ENCODE assay signal across 31 cellular contexts in the genomic region with DNA sequence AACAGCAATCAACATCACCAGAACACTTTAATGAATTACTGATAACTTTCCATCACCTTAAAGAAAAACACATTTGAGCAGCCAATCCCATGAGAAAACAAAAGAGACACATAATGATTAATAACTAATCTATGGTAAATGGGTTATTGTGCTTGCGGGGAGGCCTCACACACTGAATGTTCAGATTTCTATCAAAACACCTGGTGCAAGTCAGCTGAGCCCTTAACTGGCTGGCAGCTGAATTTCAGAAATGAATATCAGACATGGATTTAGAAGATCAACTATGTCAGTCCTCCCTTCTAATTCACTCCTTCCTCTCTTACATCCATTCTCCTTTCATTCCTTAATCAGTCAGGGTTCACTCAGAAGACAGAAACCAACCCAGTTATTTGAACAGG.
DNase-seq lines count a peak whose midpoint lies in the region; TF ChIP-seq lines count a peak whose summit lies in the region.
"Had no signal": no experiment of that assay in that cellular context is flagged by ENCODE, and none has a peak within 500 bp of the region (broad histone marks: within the 10 kb centered on the region; RNA-seq: fewer than 3 reads in every experiment).

No MANE protein-coding gene starts in this region.

- H3K36me3 Mint-ChIP-seq in nephron (ENCODE audit: low read depth) = no peaks in the 10 kb centered on the region
- H3K36me3 Mint-ChIP-seq: CD14-positive monocyte; CD4-positive, alpha-beta memory T cell; CD4-positive, CD25-positive, alpha-beta regulatory T cell; CD8-positive, alpha-beta memory T cell; CD8-positive, alpha-beta T cell had no signal

- TF ChIP-seq CTCF in nephron (IDR thresholded peaks at IDR 0.05; ENCODE audit: unreplicated experiment in 3 of 3) = no peak

- H3K9me3 Mint-ChIP-seq in nephron = no peaks in the 10 kb centered on the region
- H3K9me3 Mint-ChIP-seq: CD4-positive, alpha-beta T cell; CD8-positive, alpha-beta T cell had no signal

- H3K4me1 ChIP-seq in SJCRH30 = peaks cover 45% of the 10 kb centered on the region
- H3K4me1 ChIP-seq: A549, Caco-2 had no signal

- no peaks in the 10 kb centered on the region for H3K27me3 ChIP-seq in SJCRH30
- H3K27me3 ChIP-seq: BE2C; BLaER1; BLaER1 treated with 17β-estradiol and CSF1 and Interleukin-3, amounts not matched to agents 10 nM and 100 nM had no signal

- H3K27ac ChIP-seq in SJCRH30 = peak overlapping the region; percentile 82
- H3K27ac ChIP-seq: 22Rv1; A549; BLaER1; BLaER1 treated with 17β-estradiol and CSF1 and Interleukin-3, amounts not matched to agents 10 nM and 100 nM; C4-2B had no signal

- no peaks in the 10 kb centered on the region for H3K9me3 ChIP-seq in SJCRH30 (replicated peaks)
- H3K9me3 ChIP-seq: A549, BE2C, BLaER1 had no signal

- H3K4me3 Mint-ChIP-seq in nephron = no peak overlapping the region
- H3K4me3 Mint-ChIP-seq: B cell; CD14-positive monocyte; CD4-positive, alpha-beta memory T cell; CD4-positive, alpha-beta T cell; CD4-positive, CD25-positive, alpha-beta regulatory T cell; CD8-positive, alpha-beta memory T cell; CD8-positive, alpha-beta T cell had no signal

- H3K4me1 Mint-ChIP-seq in nephron = peaks cover 83% of the 10 kb centered on the region
- H3K4me1 Mint-ChIP-seq: B cell; CD14-positive monocyte; CD4-positive, alpha-beta memory T cell; CD4-positive, CD25-positive, alpha-beta regulatory T cell; CD8-positive, alpha-beta memory T cell had no signal

- H3K4me3 ChIP-seq in SJCRH30 = no peak overlapping the region
- H3K4me3 ChIP-seq: A549; BLaER1; BLaER1 treated with 17β-estradiol and CSF1 and Interleukin-3, amounts not matched to agents 10 nM and 100 nM had no signal

- no peaks in the 10 kb centered on the region for H3K36me3 ChIP-seq in SJCRH30
- H3K36me3 ChIP-seq: BE2C; BLaER1; BLaER1 treated with 17β-estradiol and CSF1 and Interleukin-3, amounts not matched to agents 10 nM and 100 nM had no signal

- DNase-seq in SJCRH30 (peak; percentile 84 to 92), epidermal melanocyte (ENCODE audit: insufficient read length, low spot score) (no peak), mucosa of gallbladder (ENCODE audit: low spot score) (no peak)
- DNase-seq: 8988T; ACHN; AML-193; C1 segment of cervical spinal cord; Caco-2; Calu3; CD4-positive, alpha-beta memory T cell; CD4-positive, alpha-beta T cell; CD4-positive, CD25-positive, alpha-beta regulatory T cell; CD8-positive, alpha-beta memory T cell; CD8-positive, alpha-beta T cell; COR-L47; DMS 273 treated with DMSO at 0.1 percent for 48 hours; DMS153; DMS53; DMS79; DMS79 treated with DMSO at 0.1 percent for 48 hours; DND-41; EL had no signal

- peaks cover 4% of the 10 kb centered on the region for H3K27me3 Mint-ChIP-seq in nephron (ENCODE audit: low read depth)
- H3K27me3 Mint-ChIP-seq: B cell; CD4-positive, alpha-beta T cell; CD4-positive, CD25-positive, alpha-beta regulatory T cell; CD8-positive, alpha-beta memory T cell had no signal

- peak overlapping the region; percentile 63 to 83 (median 72) for H3K27ac Mint-ChIP-seq in nephron
- H3K27ac Mint-ChIP-seq: B cell; CD14-positive monocyte; CD4-positive, alpha-beta memory T cell; CD4-positive, alpha-beta T cell; CD4-positive, CD25-positive, alpha-beta regulatory T cell; CD8-positive, alpha-beta memory T cell; CD8-positive, alpha-beta T cell had no signal

Comparison
In these comparisons a context has a peak if more than half of its experiments do, and no peak if none do; other contexts are left out.
1. DNase-seq: peak in SJCRH30 (2 of 2); none in epidermal melanocyte (single experiment) and mucosa of gallbladder (single experiment).